ENCODE assay signal across 9 cellular contexts in genomic region chr12:52081263-52081733, GRCh38. TPM values are rescaled to one million over a fixed set of nuclear protein-coding genes. Genes with fewer than 3 reads are reported as not detected.
DNase-seq lines count a peak whose midpoint lies in the region; ATAC-seq and TF ChIP-seq lines count a peak whose summit lies in the region.
"Had no signal": no experiment of that assay in that cellular context is flagged by ENCODE, and none has a peak within 500 bp of the region (broad histone marks: within the 10 kb centered on the region; RNA-seq: fewer than 3 reads in every experiment).

No MANE protein-coding gene starts in this region.

- DNase-seq in natural killer cell = no peak
- no peak for DNase-seq in MCF 10A (ENCODE audit: unreplicated experiment)
- no peak for DNase-seq in T-helper 2 cell treated with Interferon-gamma antibody and Interleukin-4, amounts not matched to agents 5 μg/mL and 100 μg/mL, for 36 hours (ENCODE audit: low spot score)
- DNase-seq in HEK293T (ENCODE audit: extremely low spot score) = no peak
- no peak for DNase-seq in stimulated activated CD4-positive, alpha-beta T cell treated with anti-CD3 and anti-CD28 coated beads, Interleukin-12 subunit alpha, Interleukin-12 subunit beta, amount 100 ng/mL, for 4 hours

- intact Hi-C loops in natural killer cell (cut with micrococcal nuclease) = no loop called here
- intact Hi-C loops in MCF 10A (cut with micrococcal nuclease) = no loop called here

- H3K27me3 Mint-ChIP-seq in natural killer cell (ENCODE audit: low read depth in 2 of 2) = peaks cover 3 to 7% of the 10 kb centered on the region in 2 donors
- H3K27me3 Mint-ChIP-seq in MCF 10A (ENCODE audit: insufficient read depth, unreplicated experiment) = peaks cover 10% of the 10 kb centered on the region
- no peaks in the 10 kb centered on the region for H3K27me3 Mint-ChIP-seq in T-helper 2 cell treated with Interferon-gamma antibody and Interleukin-4, amounts not matched to agents 5 μg/mL and 100 μg/mL, for 36 hours (ENCODE audit: low read depth)

- no peak overlapping the region for H3K27ac Mint-ChIP-seq in natural killer cell
- no peak overlapping the region for H3K27ac Mint-ChIP-seq in MCF 10A (ENCODE audit: low read depth, unreplicated experiment)
- H3K27ac Mint-ChIP-seq in T-helper 2 cell treated with Interferon-gamma antibody and Interleukin-4, amounts not matched to agents 5 μg/mL and 100 μg/mL, for 36 hours = no peak overlapping the region

- no TSS peak for BruUV-seq in MCF 10A (replicated peaks; lab: Mats Ljungman, UMichigan)

- no peak for TF ChIP-seq CTCF in WI38 (IDR thresholded peaks at IDR 0.05; ENCODE audit: low read depth, low read length)
- no peak for TF ChIP-seq CTCF in natural killer cell (IDR thresholded peaks at IDR 0.05)
- no peak for TF ChIP-seq CTCF in MCF 10A (IDR thresholded peaks at IDR 0.05; ENCODE audit: unreplicated experiment)

- no peak overlapping the region for H3K4me3 Mint-ChIP-seq in natural killer cell
- no peak overlapping the region for H3K4me3 Mint-ChIP-seq in MCF 10A (ENCODE audit: unreplicated experiment)
- H3K4me3 Mint-ChIP-seq in T-helper 2 cell treated with Interferon-gamma antibody and Interleukin-4, amounts not matched to agents 5 μg/mL and 100 μg/mL, for 36 hours = no peak overlapping the region

- peaks cover 0 to 13% of the 10 kb centered on the region in 2 donors for H3K4me1 Mint-ChIP-seq in natural killer cell
- H3K4me1 Mint-ChIP-seq in MCF 10A (ENCODE audit: insufficient read depth, unreplicated experiment) = peaks cover 7% of the 10 kb centered on the region
- peaks cover 5% of the 10 kb centered on the region for H3K4me1 Mint-ChIP-seq in T-helper 2 cell treated with Interferon-gamma antibody and Interleukin-4, amounts not matched to agents 5 μg/mL and 100 μg/mL, for 36 hours (ENCODE audit: low read depth)

- H3K9me3 Mint-ChIP-seq in natural killer cell (no peaks in the 10 kb centered on the region), MCF 10A (ENCODE audit: unreplicated experiment) (no peaks in the 10 kb centered on the region)
- H3K9me3 Mint-ChIP-seq in T-helper 2 cell treated with Interferon-gamma antibody and Interleukin-4, amounts not matched to agents 5 μg/mL and 100 μg/mL, for 36 hours = no peaks in the 10 kb centered on the region

- ATAC-seq in GM19455 (IDR thresholded peaks at IDR 0.05; ENCODE audit: unreplicated experiment) (peak; percentile 62), HG03571 (IDR thresholded peaks at IDR 0.05; ENCODE audit: unreplicated experiment) (peak; percentile 60), natural killer cell (peak in 2 of 3 donors; percentile 15 to 20)

- H3K36me3 Mint-ChIP-seq in natural killer cell = peaks cover 7% of the 10 kb centered on the region
- H3K36me3 Mint-ChIP-seq in MCF 10A (ENCODE audit: insufficient read depth, unreplicated experiment) = peaks cover 18% of the 10 kb centered on the region
- peaks cover 16% of the 10 kb centered on the region for H3K36me3 Mint-ChIP-seq in T-helper 2 cell treated with Interferon-gamma antibody and Interleukin-4, amounts not matched to agents 5 μg/mL and 100 μg/mL, for 36 hours (ENCODE audit: low read depth)

- POLR2A ChIA-PET in MCF 10A (lab: Yijun Ruan, JAX) (interaction anchor here (0.6 to 1.0 kb wide), 2 partner anchors 10 to 56 kb away, joined by 3 read pairs; no protein-coding TSS in a partner anchor), HEK293T (lab: Yijun Ruan, JAX) (interaction anchor here (1.0 to 2.0 kb wide), 3 partner anchors 11 to 56 kb away, joined by 5 to 10 read pairs (median 7); partner anchors contain the start of gene ATG101)

- CTCF ChIA-PET in MCF 10A (lab: Yijun Ruan, JAX) = interaction anchor here (0.5 to 32.1 kb wide), 9 partner anchors 9 to 799 kb away, joined by 3 to 560 read pairs (median 4); no protein-coding TSS in a partner anchor
- CTCF ChIA-PET in HEK293T (lab: Yijun Ruan, JAX) = interaction anchor here (1.9 to 7.3 kb wide), 2 partner anchors 50 to 55 kb away, joined by 8 to 93 read pairs; no protein-coding TSS in a partner anchor

- peak overlapping the region; percentile 48 for H3K4me3 ChIP-seq in WI38 (ENCODE audit: low read depth, low read length)

TF ChIP-seq in HEK293T, 16 proteins besides CTCF, POLR2A, EP300 and RAD21:
- no peak for TF ChIP-seq SUZ12 (IDR thresholded peaks at IDR 0.05)
- TF ChIP-seq ZNF384 (IDR thresholded peaks at IDR 0.05) = no peak
- no peak for TF ChIP-seq CTBP1 (IDR thresholded peaks at IDR 0.05; ENCODE audit: borderline replicate concordance)
- TF ChIP-seq ARNT (IDR thresholded peaks at IDR 0.05) = no peak
- TF ChIP-seq ELF4 (IDR thresholded peaks at IDR 0.05) = no peak
- TF ChIP-seq LEF1 (IDR thresholded peaks at IDR 0.05; ENCODE audit: borderline replicate concordance) = no peak
- no peak for TF ChIP-seq L3MBTL2 (conservative IDR thresholded peaks at IDR 0.05)
- TF ChIP-seq SP1 (IDR thresholded peaks at IDR 0.05) = no peak
- TF ChIP-seq FOXM1 (IDR thresholded peaks at IDR 0.05; ENCODE audit: borderline replicate concordance) = no peak
- no peak for TF ChIP-seq HDGF (IDR thresholded peaks at IDR 0.05; ENCODE audit: borderline replicate concordance)
- no peak for TF ChIP-seq FOXK2 (IDR thresholded peaks at IDR 0.05)
- no peak for TF ChIP-seq NFRKB (IDR thresholded peaks at IDR 0.05)

RNA-seq across cellular contexts. Expression of gene SMIM41, which starts 1.8 kb away (rescaled TPM):
- not detected for total RNA-seq in natural killer cell
- not detected in 2 replicates for total RNA-seq in MCF 10A (2022)
- total RNA-seq: endothelial cell of umbilical vein had no signal

RNA-seq across cellular contexts. Expression of gene ATG101, which starts 11.5 kb away (rescaled TPM):
- total RNA-seq in natural killer cell = 10 to 100 TPM; 18.6 to 32.8 (median 23.3) TPM
- 64.2 and 66.9 TPM in 2 replicates for total RNA-seq in MCF 10A (2022)

RNA-seq across cellular contexts. Expression of gene NR4A1, which starts 30.1 kb away (rescaled TPM):
- total RNA-seq in natural killer cell (100 to 1,000 TPM in 1 of 3 donors, 10 to 100 TPM in 2; 72.5 to 177 (median 96.7) TPM), MCF 10A (2022) (0.69 and 2.9 TPM in 2 replicates)

Comparison
In these comparisons a context has a peak if more than half of its experiments do, and no peak if none do; other contexts are left out.
1. RNA of gene NR4A1, which starts 30.1 kb away (total RNA-seq): 72.5 to 177 TPM in natural killer cell; 0.69 to 2.9 TPM in MCF 10A; every median in the first group is over 10 times any median in the second.
2. Peak in every context shown above with its lines, with median percentiles within 50 percentile points of each other: ATAC-seq.